1 cellular context compared by ENCODE assay signal in the genomic region with DNA sequence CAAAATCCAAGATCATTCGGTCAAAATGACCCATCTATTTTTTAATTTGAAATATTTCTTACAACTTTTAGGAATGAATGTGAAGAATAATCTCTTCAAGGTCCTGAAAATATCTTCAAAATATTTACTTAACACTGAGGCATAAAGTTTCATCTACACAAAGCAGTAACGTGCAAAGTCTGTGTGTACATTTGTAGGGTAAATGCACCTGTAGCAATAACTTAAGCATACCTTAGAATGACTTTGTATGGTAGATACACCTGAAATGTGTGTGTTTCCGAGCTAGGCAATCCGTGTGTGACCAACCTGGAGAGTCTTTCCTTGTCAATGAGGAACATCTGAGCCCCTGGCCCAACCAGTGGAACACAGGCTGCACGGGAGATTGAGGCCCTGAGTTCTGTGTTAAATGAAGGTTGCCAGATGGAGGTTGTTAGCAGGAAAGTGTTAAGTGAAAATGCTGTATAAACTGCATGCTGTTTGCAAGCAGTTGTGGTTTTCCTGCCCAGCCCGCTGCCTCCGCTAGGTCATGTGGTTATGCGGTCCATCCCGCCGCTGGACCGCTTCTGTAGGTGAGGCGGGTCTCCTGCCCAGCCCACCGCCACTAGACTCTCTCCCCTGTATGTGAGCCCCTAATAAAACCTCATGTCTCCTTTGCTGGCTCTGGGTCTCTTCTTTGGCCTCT.
TF ChIP-seq lines count a peak whose summit lies in the region.

No MANE protein-coding gene starts in this region.

TF ChIP-seq in GM12878, 131 proteins besides CTCF, POLR2A, EP300 and RAD21 (continued from another document):
- TF ChIP-seq, protein P1, sequence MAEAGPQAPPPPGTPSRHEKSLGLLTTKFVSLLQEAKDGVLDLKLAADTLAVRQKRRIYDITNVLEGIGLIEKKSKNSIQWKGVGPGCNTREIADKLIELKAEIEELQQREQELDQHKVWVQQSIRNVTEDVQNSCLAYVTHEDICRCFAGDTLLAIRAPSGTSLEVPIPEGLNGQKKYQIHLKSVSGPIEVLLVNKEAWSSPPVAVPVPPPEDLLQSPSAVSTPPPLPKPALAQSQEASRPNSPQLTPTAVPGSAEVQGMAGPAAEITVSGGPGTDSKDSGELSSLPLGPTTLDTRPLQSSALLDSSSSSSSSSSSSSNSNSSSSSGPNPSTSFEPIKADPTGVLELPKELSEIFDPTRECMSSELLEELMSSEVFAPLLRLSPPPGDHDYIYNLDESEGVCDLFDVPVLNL (IDR thresholded peaks at IDR 0.05; ENCODE audit: low read depth, low read length): no peak
- TF ChIP-seq MEF2A (IDR thresholded peaks at IDR 0.05; ENCODE audit: insufficient read depth, low read depth, low read length) (no peak), SPI1 (IDR thresholded peaks at IDR 0.05; ENCODE audit: borderline replicate concordance, insufficient read depth, low read depth, low read length) (no peak), MYB (IDR thresholded peaks at IDR 0.05; ENCODE audit: borderline replicate concordance, low read depth, low read length) (no peak), BACH1 (IDR thresholded peaks at IDR 0.05; ENCODE audit: borderline replicate concordance) (0 out of 2 replicates have a peak, but pooled peaks have one; percentile 21), POLR2AphosphoS2 (IDR thresholded peaks at IDR 0.05; ENCODE audit: low read depth, low read length) (no peak)
- TF ChIP-seq, protein P2, sequence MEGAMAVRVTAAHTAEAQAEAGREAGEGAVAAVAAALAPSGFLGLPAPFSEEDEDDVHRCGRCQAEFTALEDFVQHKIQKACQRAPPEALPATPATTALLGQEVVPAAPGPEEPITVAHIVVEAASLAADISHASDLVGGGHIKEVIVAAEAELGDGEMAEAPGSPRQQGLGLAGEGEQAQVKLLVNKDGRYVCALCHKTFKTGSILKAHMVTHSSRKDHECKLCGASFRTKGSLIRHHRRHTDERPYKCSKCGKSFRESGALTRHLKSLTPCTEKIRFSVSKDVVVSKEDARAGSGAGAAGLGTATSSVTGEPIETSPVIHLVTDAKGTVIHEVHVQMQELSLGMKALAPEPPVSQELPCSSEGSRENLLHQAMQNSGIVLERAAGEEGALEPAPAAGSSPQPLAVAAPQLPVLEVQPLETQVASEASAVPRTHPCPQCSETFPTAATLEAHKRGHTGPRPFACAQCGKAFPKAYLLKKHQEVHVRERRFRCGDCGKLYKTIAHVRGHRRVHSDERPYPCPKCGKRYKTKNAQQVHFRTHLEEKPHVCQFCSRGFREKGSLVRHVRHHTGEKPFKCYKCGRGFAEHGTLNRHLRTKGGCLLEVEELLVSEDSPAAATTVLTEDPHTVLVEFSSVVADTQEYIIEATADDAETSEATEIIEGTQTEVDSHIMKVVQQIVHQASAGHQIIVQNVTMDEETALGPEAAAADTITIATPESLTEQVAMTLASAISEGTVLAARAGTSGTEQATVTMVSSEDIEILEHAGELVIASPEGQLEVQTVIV (IDR thresholded peaks at IDR 0.05; ENCODE audit: borderline replicate concordance, partially characterized antibody): no peak
